ENCODE assay signal across 16 cellular contexts in the genomic region with DNA sequence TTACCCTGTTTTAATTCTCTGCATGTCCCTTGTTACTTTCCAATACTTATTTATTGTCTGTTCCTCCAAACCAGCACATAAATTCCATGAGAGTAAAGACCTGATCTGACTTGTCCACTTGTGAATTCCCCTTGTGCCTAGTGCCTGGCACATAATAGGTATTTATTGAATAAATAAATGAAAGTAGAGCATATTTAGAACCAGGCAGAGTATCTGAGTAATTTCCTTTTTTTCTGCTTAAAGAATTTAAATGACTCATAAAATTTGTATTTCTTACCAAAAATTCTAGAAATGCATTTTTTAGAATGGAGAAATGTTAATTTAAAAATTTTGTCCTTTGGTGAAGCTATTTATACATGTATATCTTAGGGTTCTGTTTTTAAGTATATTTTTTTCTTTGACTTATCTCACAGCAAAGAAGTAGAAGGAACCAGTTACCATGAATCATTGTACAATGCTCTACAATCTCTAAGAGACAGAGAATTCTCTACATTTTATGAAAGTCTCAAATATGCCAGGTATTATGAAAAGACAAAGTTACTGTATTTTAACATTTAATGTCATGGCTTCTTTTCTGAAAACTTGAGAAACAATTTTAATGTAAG.
DNase-seq lines count a peak whose midpoint lies in the region; ATAC-seq and TF ChIP-seq lines count a peak whose summit lies in the region.
"Had no signal": no experiment of that assay in that cellular context is flagged by ENCODE, and none has a peak within 500 bp of the region (broad histone marks: within the 10 kb centered on the region; RNA-seq: fewer than 3 reads in every experiment).

No MANE protein-coding gene starts in this region.

- no peak for TF ChIP-seq CTCF in fibroblast of pulmonary artery (IDR thresholded peaks at IDR 0.05; ENCODE audit: low read length, missing control alignments)
- TF ChIP-seq CTCF in upper lobe of left lung (IDR thresholded peaks at IDR 0.05): no peak
- TF ChIP-seq CTCF in GM10266 (IDR thresholded peaks at IDR 0.05; ENCODE audit: control insufficient read depth, insufficient read depth, low read depth, missing control alignments): no peak

- peaks cover 20% of the 10 kb centered on the region for H3K4me1 Mint-ChIP-seq in activated naive CD8-positive, alpha-beta T cell (ENCODE audit: low read depth)

- H3K4me3 ChIP-seq in ACC112 (ENCODE audit: low read depth, low read length) (peak overlapping the region; percentile 11; the same call in 1 of the 2 replicates), fibroblast of pulmonary artery (replicated peaks; ENCODE audit: low read depth, low read length) (no peak overlapping the region), upper lobe of left lung (no peak overlapping the region)
- H3K4me3 ChIP-seq: BLaER1 treated with 17β-estradiol and CSF1 and Interleukin-3, amounts not matched to agents 10 nM and 100 nM; dorsolateral prefrontal cortex; gastroesophageal sphincter; upper lobe of right lung had no signal

- no peaks in the 10 kb centered on the region for H3K27me3 ChIP-seq in ACC112 (ENCODE audit: insufficient read depth, low read length)
- H3K27me3 ChIP-seq in upper lobe of left lung: no peaks in the 10 kb centered on the region
- H3K27me3 ChIP-seq: BLaER1 treated with 17β-estradiol and CSF1 and Interleukin-3, amounts not matched to agents 10 nM and 100 nM; dorsolateral prefrontal cortex; gastroesophageal sphincter; upper lobe of right lung had no signal

- peak overlapping the region; percentile 39 for H2AFZ ChIP-seq in ACC112 (ENCODE audit: low read length, unreplicated experiment)

- TF ChIP-seq EP300 in upper lobe of left lung (IDR thresholded peaks at IDR 0.05): no peak

- H3K27ac ChIP-seq in ACC112 (ENCODE audit: low read depth, low read length) (peak overlapping the region; percentile 87), upper lobe of left lung (no peak overlapping the region)
- H3K27ac ChIP-seq: BLaER1 treated with 17β-estradiol and CSF1 and Interleukin-3, amounts not matched to agents 10 nM and 100 nM; gastroesophageal sphincter; upper lobe of right lung had no signal

- H3K79me2 ChIP-seq in ACC112 (ENCODE audit: control insufficient read depth, insufficient read depth, low read length, unreplicated experiment): no peaks in the 10 kb centered on the region

- intact Hi-C loops in posterior cingulate gyrus (cut with DNase I): no loop called here

- peaks cover 6% of the 10 kb centered on the region for H3K36me3 Mint-ChIP-seq in activated naive CD8-positive, alpha-beta T cell

- no peak overlapping the region for H3K4me3 Mint-ChIP-seq in activated naive CD8-positive, alpha-beta T cell

- H3K9me3 Mint-ChIP-seq in activated naive CD8-positive, alpha-beta T cell (ENCODE audit: low read depth): no peaks in the 10 kb centered on the region

- no peak for TF ChIP-seq POLR2A in upper lobe of left lung (IDR thresholded peaks at IDR 0.05)

- H3K9me3 ChIP-seq in upper lobe of left lung: no peaks in the 10 kb centered on the region
- H3K9me3 ChIP-seq: BLaER1 treated with 17β-estradiol and CSF1 and Interleukin-3, amounts not matched to agents 10 nM and 100 nM; gastroesophageal sphincter; upper lobe of right lung had no signal

- H3K27me3 Mint-ChIP-seq in activated naive CD8-positive, alpha-beta T cell: no peaks in the 10 kb centered on the region

- DNase-seq in EH (ENCODE audit: low read depth) (peak; percentile 77), fibroblast of pulmonary artery (ENCODE audit: low read depth) (peak; percentile 22), upper lobe of left lung (no peak), GM10266 (ENCODE audit: extremely low spot score) (no peak), posterior cingulate gyrus (no peak)
- DNase-seq: activated CD8-positive, alpha-beta memory T cell treated with anti-CD3 and anti-CD28 coated beads, Interleukin-2, amount 50 U/mL, for 4 hours; dorsolateral prefrontal cortex; NCI-H1048; NCI-H345; stimulated activated CD8-positive, alpha-beta memory T cell treated with anti-CD3 and anti-CD28 coated beads, Interleukin-4, amount 100 ng/mL, for 48 hours; upper lobe of right lung had no signal

- peaks cover 12% of the 10 kb centered on the region for H3K36me3 ChIP-seq in ACC112 (ENCODE audit: insufficient read depth, low read length)
- peaks cover 10 to 88% (median 34%) of the 10 kb centered on the region in 4 donors for H3K36me3 ChIP-seq in upper lobe of left lung

- H3K4me1 ChIP-seq in ACC112 (ENCODE audit: control insufficient read depth, insufficient read depth, low read length, unreplicated experiment): peaks cover 42% of the 10 kb centered on the region
- no peaks in the 10 kb centered on the region for H3K4me1 ChIP-seq in upper lobe of left lung
- H3K4me1 ChIP-seq: gastroesophageal sphincter, upper lobe of right lung had no signal

- H3K27ac Mint-ChIP-seq in activated naive CD8-positive, alpha-beta T cell: peak overlapping the region; percentile 78

- ATAC-seq in upper lobe of left lung (ENCODE audit: low FRiP score in 2 of 2) (no peak), HG02852 (IDR thresholded peaks at IDR 0.05; ENCODE audit: unreplicated experiment) (no peak)
- ATAC-seq: gastroesophageal sphincter, upper lobe of right lung had no signal

Comparison
In these comparisons a context has a peak if more than half of its experiments do, and no peak if none do; other contexts are left out.
1. DNase-seq: peak in EH (single experiment) and fibroblast of pulmonary artery (single experiment); none in upper lobe of left lung (0 of 2), GM10266 (single experiment) and posterior cingulate gyrus (0 of 10).